1 cellular context compared by ENCODE assay signal in genomic region chr1:2413495-2414296, GRCh38.
TF ChIP-seq lines count a peak whose summit lies in the region.

No MANE protein-coding gene starts in this region.

TF ChIP-seq in HepG2, 621 proteins besides CTCF, POLR2A, EP300 and RAD21 (continued from another document and continues in another):
- TF ChIP-seq ZNF687 (CRISPR knock-in tag; IDR thresholded peaks at IDR 0.05) (peak; percentile 90), SMC3 (IDR thresholded peaks at IDR 0.05; ENCODE audit: low read length) (no peak), RXRA (CRISPR knock-in tag; IDR thresholded peaks at IDR 0.05) (no peak; the same call in 1 of the 2 replicates), TFE3 (CRISPR knock-in tag; IDR thresholded peaks at IDR 0.05) (peak; percentile 54), PRDM15 (CRISPR knock-in tag; IDR thresholded peaks at IDR 0.05) (no peak), TARDBP (CRISPR knock-in tag; IDR thresholded peaks at IDR 0.05) (peak; percentile 29; the same call in 1 of the 2 replicates), BHLHE40 (IDR thresholded peaks at IDR 0.05; ENCODE audit: low read length) (no peak), BRD4 (CRISPR knock-in tag; IDR thresholded peaks at IDR 0.05) (no peak), ZNF446 (CRISPR knock-in tag; IDR thresholded peaks at IDR 0.05) (no peak), HHEX (CRISPR knock-in tag; IDR thresholded peaks at IDR 0.05) (no peak), ZNF343 (CRISPR knock-in tag; IDR thresholded peaks at IDR 0.05) (no peak), MYPOP (CRISPR knock-in tag; IDR thresholded peaks at IDR 0.05) (no peak; the same call in 1 of the 2 replicates), YEATS4 (CRISPR knock-in tag; IDR thresholded peaks at IDR 0.05; ENCODE audit: borderline replicate concordance) (no peak), KMT2B (CRISPR knock-in tag; IDR thresholded peaks at IDR 0.05) (no peak), MXI1 (IDR thresholded peaks at IDR 0.05; ENCODE audit: borderline replicate concordance, low read depth, low read length) (peak; percentile 69; the same call in 1 of the 3 replicates), HINFP (CRISPR knock-in tag; IDR thresholded peaks at IDR 0.05; ENCODE audit: low read depth) (no peak), HNRNPLL (IDR thresholded peaks at IDR 0.05; ENCODE audit: low read depth, low read length, poor library complexity, severe bottlenecking) (peak; percentile 3), HOXA9 (CRISPR knock-in tag; IDR thresholded peaks at IDR 0.05; ENCODE audit: borderline replicate concordance) (0 out of 2 replicates have a peak, but pooled peaks have one; percentile 63), HNRNPK (IDR thresholded peaks at IDR 0.05; ENCODE audit: low read depth, low read length, poor library complexity, severe bottlenecking) (no peak), TGIF2 (CRISPR knock-in tag; IDR thresholded peaks at IDR 0.05) (peak; percentile 46; the same call in 1 of the 2 replicates), DR1 (CRISPR knock-in tag; IDR thresholded peaks at IDR 0.05) (no peak; the same call in 1 of the 2 replicates), PRPF4 (IDR thresholded peaks at IDR 0.05; ENCODE audit: low read depth, low read length, poor library complexity, severe bottlenecking) (no peak), POLR2AphosphoS5 (IDR thresholded peaks at IDR 0.05; ENCODE audit: low read depth, low read length) (peak; percentile 78), ZNF740 (CRISPR knock-in tag; IDR thresholded peaks at IDR 0.05) (no peak), ZNF616 (CRISPR knock-in tag; IDR thresholded peaks at IDR 0.05; ENCODE audit: low read depth) (peak; percentile 61; the same call in 1 of the 2 replicates), NR0B2 (CRISPR knock-in tag; IDR thresholded peaks at IDR 0.05) (no peak), E2F5 (CRISPR knock-in tag; conservative IDR thresholded peaks at IDR 0.05) (no peak), ZNF253 (CRISPR knock-in tag; IDR thresholded peaks at IDR 0.05; ENCODE audit: borderline replicate concordance) (no peak), FOXA1 (IDR thresholded peaks at IDR 0.05) (no peak), FOXA1 (CRISPR knock-in tag; IDR thresholded peaks at IDR 0.05) (no peak), ZFX (CRISPR knock-in tag; IDR thresholded peaks at IDR 0.05; ENCODE audit: low read depth) (peak; percentile 60; the same call in 1 of the 2 replicates), ZNF672 (CRISPR knock-in tag; IDR thresholded peaks at IDR 0.05) (no peak), BRCA1 (CRISPR knock-in tag; IDR thresholded peaks at IDR 0.05) (no peak), GPN1 (CRISPR knock-in tag; IDR thresholded peaks at IDR 0.05; ENCODE audit: borderline replicate concordance) (no peak), ZMYM4 (CRISPR knock-in tag; IDR thresholded peaks at IDR 0.05) (0 out of 2 replicates have a peak, but pooled peaks have one; percentile 6), ZFP36L1 (CRISPR knock-in tag; IDR thresholded peaks at IDR 0.05) (no peak), STAT6 (CRISPR knock-in tag; IDR thresholded peaks at IDR 0.05; ENCODE audit: borderline replicate concordance) (peak; percentile 65), ZNF557 (CRISPR knock-in tag; IDR thresholded peaks at IDR 0.05) (no peak), DZIP1 (CRISPR knock-in tag; IDR thresholded peaks at IDR 0.05) (0 out of 2 replicates have a peak, but pooled peaks have one; percentile 64), ZMYM3 (CRISPR knock-in tag; IDR thresholded peaks at IDR 0.05) (no peak), ZBTB20 (CRISPR knock-in tag; IDR thresholded peaks at IDR 0.05; ENCODE audit: borderline replicate concordance, low read depth) (no peak; the same call in 1 of the 2 replicates), ZSCAN20 (CRISPR knock-in tag; IDR thresholded peaks at IDR 0.05; ENCODE audit: borderline replicate concordance) (no peak), ZNF670 (CRISPR knock-in tag; IDR thresholded peaks at IDR 0.05; ENCODE audit: borderline replicate concordance) (no peak), SRF (IDR thresholded peaks at IDR 0.05; ENCODE audit: low read depth, low read length) (no peak), JUN (CRISPR knock-in tag; IDR thresholded peaks at IDR 0.05) (no peak), ZBTB38 (CRISPR knock-in tag; IDR thresholded peaks at IDR 0.05) (no peak)
